In the genomic region with DNA sequence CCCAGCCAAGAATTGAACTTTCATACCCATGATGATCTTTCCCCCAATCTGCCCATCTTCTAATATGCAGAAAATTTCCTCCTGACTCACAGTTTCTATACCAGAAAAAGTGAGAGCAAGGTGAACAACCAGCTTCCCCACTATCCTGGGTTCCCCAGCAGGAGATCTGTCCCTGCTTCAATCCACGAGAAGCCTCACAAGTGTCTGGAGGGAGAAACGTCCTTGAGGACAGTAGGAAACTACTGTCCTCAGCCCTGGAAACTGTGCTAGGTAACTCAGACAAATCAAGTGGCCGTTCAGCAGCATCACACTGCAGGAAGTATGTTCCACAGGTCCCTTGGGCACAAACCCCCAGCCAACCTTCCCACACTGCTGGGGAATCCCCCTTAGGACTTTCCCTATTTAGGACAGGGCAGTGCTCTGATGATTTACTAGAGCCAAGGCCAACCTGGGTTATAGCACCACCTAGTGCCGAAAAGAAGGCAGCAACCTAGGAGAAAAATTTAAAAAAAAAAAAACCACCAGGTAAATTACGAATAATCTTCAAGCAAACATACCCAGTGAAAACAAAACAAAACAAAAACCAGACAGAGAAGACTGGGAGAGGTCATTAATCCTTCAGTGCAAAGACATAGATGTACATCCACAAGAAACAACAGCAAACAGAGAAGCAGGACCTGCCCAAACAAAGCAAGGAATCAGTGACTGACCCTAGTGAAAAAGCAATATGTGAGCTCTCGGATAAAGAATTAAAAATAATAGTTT, we compare ENCODE assay signal across 8 cellular contexts. TPM values are rescaled to one million over a fixed set of nuclear protein-coding genes. Genes with fewer than 3 reads are reported as not detected.
DNase-seq lines count a peak whose midpoint lies in the region; ATAC-seq, FAIRE-seq and TF ChIP-seq lines count a peak whose summit lies in the region.

No MANE protein-coding gene starts in this region.

- H3K4me3 ChIP-seq in astrocyte of the spinal cord (ENCODE audit: low read depth, low read length) = no peak overlapping the region
- no peak overlapping the region for H3K4me3 ChIP-seq in HepG2 (replicated peaks in 1 of 3; ENCODE audit: insufficient read depth in 1 of 3, low read depth in 2 of 3, low read length in 3 of 3)

- 5% methylated on average over 6 of the region's 6 CpGs for WGBS in HepG2 (ENCODE audit: low lambda C conversion rate)

- TF ChIP-seq EP300 in HepG2 (IDR thresholded peaks at IDR 0.05; ENCODE audit: low read depth in 2 of 2, low read length in 2 of 2) (no peak), HepG2 (CRISPR knock-in tag; IDR thresholded peaks at IDR 0.05; ENCODE audit: borderline replicate concordance) (no peak)

- no peak for TF ChIP-seq POLR2A in HepG2 (IDR thresholded peaks at IDR 0.05; ENCODE audit: insufficient read depth in 1 of 2, low read depth in 2 of 2, low read length in 2 of 2)

- BruUV-seq in HepG2 (replicated peaks; lab: Mats Ljungman, UMichigan) = no TSS peak

- POLR2A ChIA-PET in HepG2 (lab: Yijun Ruan, JAX) = no interaction called here

- no peak overlapping the region for H3K27ac ChIP-seq in HepG2 (ENCODE audit: extremely low read length, insufficient read depth, low read length)

- CTCF ChIA-PET in HepG2 (lab: Yijun Ruan, JAX; ENCODE audit: low intra/inter-chr PET ratio, low total read pairs) = interaction anchor here (0.6 to 3.5 kb wide), 3 partner anchors 31 to 592 kb away, joined by 3 to 15 read pairs (median 5); no protein-coding TSS in a partner anchor

- no peak overlapping the region for H3K9ac ChIP-seq in HepG2 (ENCODE audit: insufficient read depth, low read depth, low read length)

- intact Hi-C loops in HepG2 (cut with micrococcal nuclease; ENCODE audit: unreplicated experiment) = loop anchor here (1.0 to 5.0 kb wide), 4 partner anchors 32 to 595 kb away; no protein-coding TSS in a partner anchor

- no peak overlapping the region for H3K4me2 ChIP-seq in HepG2 (ENCODE audit: low read depth, low read length)

- in situ Hi-C loops in astrocyte of the spinal cord (cut with HindIII; ENCODE audit: low sequenced_read_pairs) = no loop called here
- in situ Hi-C loops in HepG2 (cut with HindIII; ENCODE audit: extremely low pct_ligation_motif_present, low pct_unique_long_range_greater_than_20kb) = no loop called here

- H3K27me3 ChIP-seq in HepG2 (ENCODE audit: control insufficient read depth in 1 of 2, insufficient read depth in 2 of 2, low read length in 2 of 2) = no peaks in the 10 kb centered on the region

- H3K4me1 ChIP-seq in HepG2 (ENCODE audit: insufficient read depth, low read length) = no peaks in the 10 kb centered on the region

- H2AFZ ChIP-seq in HepG2 (ENCODE audit: low read length) = no peak overlapping the region

- no peaks in the 10 kb centered on the region for H3K79me2 ChIP-seq in HepG2 (ENCODE audit: insufficient read depth, low read length)

- ATAC-seq in HG02798 (IDR thresholded peaks at IDR 0.05; ENCODE audit: poor library complexity, unreplicated experiment) (peak; percentile 99), HepG2 (peak; percentile 91)

- H4K20me1 ChIP-seq in HepG2 (ENCODE audit: insufficient read depth, low read length) = no peaks in the 10 kb centered on the region

- H3K36me3 ChIP-seq in HepG2 (replicated peaks in 1 of 2; ENCODE audit: control insufficient read depth in 1 of 2, insufficient read depth in 2 of 2, low read length in 2 of 2) = no peaks in the 10 kb centered on the region

- H3K9me3 ChIP-seq in HepG2 (ENCODE audit: low read length) = no peaks in the 10 kb centered on the region

- TF ChIP-seq CTCF in astrocyte of the spinal cord (IDR thresholded peaks at IDR 0.05; ENCODE audit: low read depth, low read length) = peak; percentile 86
- peak; percentile 71 for TF ChIP-seq CTCF in HepG2 (CRISPR knock-in tag; IDR thresholded peaks at IDR 0.05)

- FAIRE-seq in GM18507 (lab: Jason Lieb, UNC) = peak; percentile 88
- peak; percentile 60 for FAIRE-seq in HepG2 (lab: Jason Lieb, UNC)

- TF ChIP-seq RAD21 in HepG2 (CRISPR knock-in tag; IDR thresholded peaks at IDR 0.05) = no peak

- DNase-seq in NCI-H1092 treated with DMSO at 0.1 percent for 48 hours (lab: John Stamatoyannopoulos, UW) (peak; percentile 9), NCI-H1092 (lab: John Stamatoyannopoulos, UW) (no peak), GM18507 (ENCODE audit: extremely low spot score, insufficient read length, low read depth) (peak; percentile 42), NCI-H146 (lab: John Stamatoyannopoulos, UW) (peak; percentile 27), astrocyte of the spinal cord (ENCODE audit: low read depth, low spot score) (peak; percentile 52), HepG2 (ENCODE audit: low spot score) (peak; percentile 31), NCI-H345 (lab: John Stamatoyannopoulos, UW) (no peak)

TF ChIP-seq in HepG2, 621 proteins besides CTCF, POLR2A, EP300 and RAD21:
- TF ChIP-seq SMC3 (IDR thresholded peaks at IDR 0.05; ENCODE audit: low read length) (peak; percentile 68), PITX1 (CRISPR knock-in tag; IDR thresholded peaks at IDR 0.05) (no peak), MTF1 (CRISPR knock-in tag; IDR thresholded peaks at IDR 0.05) (no peak), ZNF362 (CRISPR knock-in tag; IDR thresholded peaks at IDR 0.05; ENCODE audit: borderline replicate concordance) (peak; percentile 29; the same call in 1 of the 2 replicates), SIN3B (IDR thresholded peaks at IDR 0.05; ENCODE audit: low read length) (no peak), ONECUT2 (CRISPR knock-in tag; IDR thresholded peaks at IDR 0.05) (no peak), STAG1 (CRISPR knock-in tag; IDR thresholded peaks at IDR 0.05) (peak; percentile 68), TBX3 (IDR thresholded peaks at IDR 0.05; ENCODE audit: borderline replicate concordance) (no peak)

RNA-seq across cellular contexts. Expression of gene MORC1, which starts 36.0 kb away (rescaled TPM):
- not detected in 2 replicates for total RNA-seq in HepG2 (2016; rRNA removed; fragmentation: Illumina TruSeq; extraction: Trizol)
- not detected in 2 replicates for total RNA-seq in HepG2 (2016; cell fraction: cytosol; rRNA removed; fragmentation: Illumina TruSeq; extraction: Trizol; ENCODE audit: low read depth)
- not detected in 2 replicates for total RNA-seq in HepG2 (2016; cell fraction: insoluble cytoplasmic fraction; rRNA removed; fragmentation: Illumina TruSeq; extraction: Trizol)
- not detected in 2 replicates for total RNA-seq in HepG2 (2016; cell fraction: membrane; rRNA removed; fragmentation: Illumina TruSeq; extraction: Trizol)
- total RNA-seq in HepG2 (2016; cell fraction: nucleus; rRNA removed; fragmentation: Illumina TruSeq; extraction: Trizol) = not detected in 2 replicates
- not detected in 2 replicates for polyA plus RNA-seq in HepG2 (2011; rRNA removed)
- polyA plus RNA-seq in HepG2 (2011; cell fraction: cytosol; rRNA removed) = not detected in 2 replicates
- not detected in 2 replicates for polyA plus RNA-seq in HepG2 (2011; cell fraction: nucleus; rRNA removed)
- not detected in 2 replicates for polyA plus RNA-seq in HepG2 (2012)
- not detected in 2 replicates for polyA plus RNA-seq in HepG2 (2016; cell fraction: cytosol; fragmentation: Illumina TruSeq; extraction: Trizol; ENCODE audit: low read depth)
- not detected in 2 replicates for polyA plus RNA-seq in HepG2 (2016; cell fraction: insoluble cytoplasmic fraction; fragmentation: Illumina TruSeq; extraction: Trizol; ENCODE audit: low read depth)
- not detected in 2 replicates for polyA plus RNA-seq in HepG2 (2016; cell fraction: membrane; fragmentation: Illumina TruSeq; extraction: Trizol; ENCODE audit: low read depth)
- not detected in 2 replicates for polyA plus RNA-seq in HepG2 (2016; cell fraction: nucleus; fragmentation: Illumina TruSeq; extraction: Trizol; ENCODE audit: insufficient read depth, low read depth)
- polyA minus RNA-seq in HepG2 (2011; rRNA and poly(A)+ RNA removed; ENCODE audit: low replicate concordance) = not detected in 2 replicates
- polyA minus RNA-seq in HepG2 (2011; cell fraction: cytosol; rRNA and poly(A)+ RNA removed) = not detected in 2 replicates
- not detected in 2 replicates for polyA minus RNA-seq in HepG2 (2011; cell fraction: nucleus; rRNA and poly(A)+ RNA removed)

RNA-seq across cellular contexts. Expression of gene C3orf85, which starts 54.6 kb away (rescaled TPM):
- total RNA-seq in HepG2 (2016; rRNA removed; fragmentation: Illumina TruSeq; extraction: Trizol) = not detected in 2 replicates
- total RNA-seq in HepG2 (2016; cell fraction: cytosol; rRNA removed; fragmentation: Illumina TruSeq; extraction: Trizol; ENCODE audit: low read depth) = not detected in 2 replicates
- total RNA-seq in HepG2 (2016; cell fraction: insoluble cytoplasmic fraction; rRNA removed; fragmentation: Illumina TruSeq; extraction: Trizol) = not detected in 2 replicates
- not detected in 2 replicates for total RNA-seq in HepG2 (2016; cell fraction: membrane; rRNA removed; fragmentation: Illumina TruSeq; extraction: Trizol)
- total RNA-seq in HepG2 (2016; cell fraction: nucleus; rRNA removed; fragmentation: Illumina TruSeq; extraction: Trizol) = not detected in 2 replicates
- polyA plus RNA-seq in HepG2 (2011; rRNA removed) = not detected in 2 replicates
- polyA plus RNA-seq in HepG2 (2011; cell fraction: cytosol; rRNA removed) = not detected in 2 replicates
- polyA plus RNA-seq in HepG2 (2011; cell fraction: nucleus; rRNA removed) = not detected in 2 replicates
- polyA plus RNA-seq in HepG2 (2012) = not detected in 2 replicates
- polyA plus RNA-seq in HepG2 (2016; cell fraction: cytosol; fragmentation: Illumina TruSeq; extraction: Trizol; ENCODE audit: low read depth) = not detected in 2 replicates
- polyA plus RNA-seq in HepG2 (2016; cell fraction: insoluble cytoplasmic fraction; fragmentation: Illumina TruSeq; extraction: Trizol; ENCODE audit: low read depth) = not detected in 2 replicates
- not detected in 2 replicates for polyA plus RNA-seq in HepG2 (2016; cell fraction: membrane; fragmentation: Illumina TruSeq; extraction: Trizol; ENCODE audit: low read depth)
- not detected in 2 replicates for polyA plus RNA-seq in HepG2 (2016; cell fraction: nucleus; fragmentation: Illumina TruSeq; extraction: Trizol; ENCODE audit: insufficient read depth, low read depth)
- polyA minus RNA-seq in HepG2 (2011; rRNA and poly(A)+ RNA removed; ENCODE audit: low replicate concordance) = not detected in 2 replicates
- polyA minus RNA-seq in HepG2 (2011; cell fraction: cytosol; rRNA and poly(A)+ RNA removed) = not detected in 2 replicates
- polyA minus RNA-seq in HepG2 (2011; cell fraction: nucleus; rRNA and poly(A)+ RNA removed) = not detected in 2 replicates

Comparison
In these comparisons a context has a peak if more than half of its experiments do, and no peak if none do; other contexts are left out.
1. DNase-seq: peak in NCI-H1092 treated with DMSO at 0.1 percent for 48 hours (single experiment), GM18507 (single experiment), NCI-H146 (single experiment), astrocyte of the spinal cord (single experiment) and HepG2 (single experiment); none in NCI-H1092 (single experiment) and NCI-H345 (single experiment).